Comparison of ENCODE assay signal across 8 cellular contexts in genomic region chr20:34955232-34956040, GRCh38. TPM values are rescaled to one million over a fixed set of nuclear protein-coding genes. Genes with fewer than 3 reads are reported as not detected.
DNase-seq lines count a peak whose midpoint lies in the region; ATAC-seq, FAIRE-seq and TF ChIP-seq lines count a peak whose summit lies in the region.

Gene GSS (minus strand): TSS chr20:34955806. CDS start chr20:34951852, 3,954 bp downstream.
Gene MYH7B (plus strand): TSS chr20:34955868. CDS start chr20:34978006, 22,138 bp downstream.

- intact Hi-C loops in adrenal gland (cut with DNase I): no loop called here
- intact Hi-C loops in heart left ventricle (cut with DNase I): loop anchor here (1.0 to 10.0 kb wide), 5 partner anchors 79 to 139 kb away; partner anchors contain the start of genes ACSS2 (in 1 of the 10) and TRPC4AP (in 1 of the 10)

- no peaks in the 10 kb centered on the region for H3K9me3 ChIP-seq in adrenal gland (replicated peaks in 1 of 3)
- no peaks in the 10 kb centered on the region for H3K9me3 ChIP-seq in heart left ventricle

- TF ChIP-seq POLR2A in GM12891 (IDR thresholded peaks at IDR 0.05; ENCODE audit: low read depth, low read length) (peak; percentile 82), adrenal gland (IDR thresholded peaks at IDR 0.05) (peak; percentile 75 to 87), heart left ventricle (IDR thresholded peaks at IDR 0.05) (peak in 1 of 2 donors; percentile 79)

- peak; percentile 81 for ATAC-seq in HG02840 (IDR thresholded peaks at IDR 0.05; ENCODE audit: low FRiP score, unreplicated experiment)
- ATAC-seq in heart left ventricle: peak; percentile 94 to 97 (median 96)

- DNase-seq in GM12891 (ENCODE audit: insufficient read length, low spot score) (peak; percentile 90), NCI-H1436 (lab: John Stamatoyannopoulos, UW) (peak; percentile 93), SW480 (ENCODE audit: low spot score) (peak; percentile 97), adrenal gland (peak; percentile 96 to 99 (median 98)), heart left ventricle (peak; percentile 97 to 99 (median 98)), pons (ENCODE audit: low spot score) (peak; percentile 93), type B pancreatic cell (ENCODE audit: extremely low spot score, unreplicated experiment) (peak; percentile 100)

- peaks cover 46% of the 10 kb centered on the region for H3K4me1 Mint-ChIP-seq in type B pancreatic cell (ENCODE audit: unreplicated experiment)

- H3K27me3 ChIP-seq in adrenal gland (no peaks in the 10 kb centered on the region), heart left ventricle (no peaks in the 10 kb centered on the region)

- peak; percentile 96 for FAIRE-seq in GM12891 (lab: Jason Lieb, UNC)

- H3K27me3 Mint-ChIP-seq in type B pancreatic cell: peaks cover 4% of the 10 kb centered on the region

- H3K27ac Mint-ChIP-seq in type B pancreatic cell: peak within 1 kb of the TSS; percentile 98

- H3K36me3 Mint-ChIP-seq in type B pancreatic cell: no peaks in the 10 kb centered on the region

- H3K4me3 Mint-ChIP-seq in type B pancreatic cell: peak within 1 kb of the TSS; percentile 96

- H3K4me3 ChIP-seq in adrenal gland (peak within 1 kb of the TSS in 3 of 4 donors; percentile 0 to 55 (median 42)), heart left ventricle (peak within 1 kb of the TSS; percentile 42 to 85 (median 70))

- WGBS in adrenal gland, 4 donors: 0 to 1% (median 0%) methylated on average over 26 to 62 of the region's 62 CpGs
- WGBS in heart left ventricle, 4 donors: 0 to 1% (median 0%) methylated on average over 50 to 62 of the region's 62 CpGs

- H3K4me1 ChIP-seq in adrenal gland (replicated peaks in 1 of 2) (peaks cover 0 to 10% of the 10 kb centered on the region in 2 donors), heart left ventricle (peaks cover 0 to 31% (median 20%) of the 10 kb centered on the region in 12 donors)

- H3K36me3 ChIP-seq in adrenal gland (replicated peaks in 1 of 2) (peaks cover 0 to 8% of the 10 kb centered on the region in 2 donors), heart left ventricle (peaks cover 0 to 13% (median 0%) of the 10 kb centered on the region in 9 donors)

- peaks cover 4% of the 10 kb centered on the region for H3K9me3 Mint-ChIP-seq in type B pancreatic cell

- TF ChIP-seq CTCF in adrenal gland (IDR thresholded peaks at IDR 0.05) (peak in 5 of 6 experiments; percentile 39 to 72 (median 64)), heart left ventricle (IDR thresholded peaks at IDR 0.05) (peak in 11 of 12 donors; percentile 21 to 69 (median 51)), type B pancreatic cell (conservative IDR thresholded peaks at IDR 0.05) (peak; percentile 60)

- H3K27ac ChIP-seq in adrenal gland (peak within 1 kb of the TSS; percentile 34 to 94 (median 81)), heart left ventricle (peak within 1 kb of the TSS; percentile 84 to 96 (median 94))

TF ChIP-seq in GM12891, 5 proteins besides CTCF, POLR2A, EP300 and RAD21:
- no peak for TF ChIP-seq POU2F2 (IDR thresholded peaks at IDR 0.05; ENCODE audit: low read depth, low read length)
- peak; percentile 91 for TF ChIP-seq TAF1 (IDR thresholded peaks at IDR 0.05; ENCODE audit: low read depth, low read length)
- TF ChIP-seq PAX5 (IDR thresholded peaks at IDR 0.05; ENCODE audit: insufficient read depth, low read length, severe bottlenecking): peak; percentile 97
- peak; percentile 77 for TF ChIP-seq POLR2AphosphoS5 (IDR thresholded peaks at IDR 0.05; ENCODE audit: low read depth, low read length)
- TF ChIP-seq SPI1 (IDR thresholded peaks at IDR 0.05; ENCODE audit: low read depth, low read length): no peak
TF ChIP-seq in GM12891: peak in this region for 3.

RNA-seq across cellular contexts. Expression of gene GSS, which starts in this region (rescaled TPM):
- 36.1 TPM for polyA plus RNA-seq in GM12891 (2012; ENCODE audit: low read depth, missing spikeins)
- 10 to 100 TPM; 52.4 to 99.3 (median 78.0) TPM for total RNA-seq in adrenal gland
- 100 to 1,000 TPM in 2 of 3 donors, 10 to 100 TPM in 1; 61.9 to 120 (median 116) TPM for polyA plus RNA-seq in adrenal gland
- 10 to 100 TPM; 17.8 to 38.1 (median 26.8) TPM for total RNA-seq in heart left ventricle
- 10 to 100 TPM; 32.3 to 38.7 TPM for polyA plus RNA-seq in heart left ventricle
- total RNA-seq in type B pancreatic cell (ENCODE audit: low replicate concordance): 43.3 and 66.4 TPM in 2 replicates

RNA-seq across cellular contexts. Expression of gene MYH7B, which starts in this region (rescaled TPM):
- polyA plus RNA-seq in GM12891 (2012; ENCODE audit: low read depth, missing spikeins): 0.65 TPM
- 1 to 10 TPM in 1 of 8 donors, under 1 TPM in 6, not detected in 1; 0.07 to 1.1 (median 0.43) TPM for total RNA-seq in adrenal gland
- 1 to 10 TPM in 2 of 3 donors, under 1 TPM in 1; 0.11 to 9.6 (median 9.6) TPM for polyA plus RNA-seq in adrenal gland
- total RNA-seq in heart left ventricle: 100 to 1,000 TPM in 7 of 9 donors, 10 to 100 TPM in 2; 50.7 to 306 (median 144) TPM
- 100 to 1,000 TPM in 1 of 2 donors, 10 to 100 TPM in 1; 12.8 to 448 TPM for polyA plus RNA-seq in heart left ventricle
- 0.50 and 1.2 TPM in 2 replicates for total RNA-seq in type B pancreatic cell (ENCODE audit: low replicate concordance)

Comparison
In these comparisons a context has a peak if more than half of its experiments do, and no peak if none do; other contexts are left out.
1. Peak in every context shown above with its lines: DNase-seq, ATAC-seq, H3K4me3 ChIP-seq and H3K27ac ChIP-seq.
2. RNA of gene MYH7B (total RNA-seq): 50.7 to 306 TPM in heart left ventricle; 0.50 to 1.2 TPM in type B pancreatic cell and 0.07 to 1.1 TPM in adrenal gland; every median in the first group is over 10 times any median in the second.
3. intact Hi-C loops: an anchor here in heart left ventricle (1.0 to 10.0 kb wide); none called in adrenal gland.